In genomic region chr5:143341807-143342570, GRCh38 we compare ENCODE assay signal across 10 cellular contexts.
DNase-seq lines count a peak whose midpoint lies in the region; ATAC-seq and TF ChIP-seq lines count a peak whose summit lies in the region.
"Had no signal": no experiment of that assay in that cellular context is flagged by ENCODE, and none has a peak within 500 bp of the region (broad histone marks: within the 10 kb centered on the region; RNA-seq: fewer than 3 reads in every experiment).

No MANE protein-coding gene starts in this region.

- H3K27ac ChIP-seq in psoas muscle (peak overlapping the region; percentile 65), lower lobe of right lung (no peak overlapping the region)
- H3K27ac ChIP-seq: hepatocyte, parathyroid adenoma had no signal

- no peaks in the 10 kb centered on the region for H3K36me3 ChIP-seq in psoas muscle (ENCODE audit: insufficient read depth in 1 of 2, low read depth in 1 of 2)
- H3K36me3 ChIP-seq in lower lobe of right lung = no peaks in the 10 kb centered on the region

- H3K4me3 ChIP-seq in epithelial cell of esophagus (ENCODE audit: low read length) (no peak overlapping the region), psoas muscle (no peak overlapping the region), lower lobe of right lung (no peak overlapping the region)
- H3K4me3 ChIP-seq: hepatocyte had no signal

- H3K27me3 ChIP-seq in psoas muscle (ENCODE audit: insufficient read depth in 3 of 3, low read length in 2 of 3) (no peaks in the 10 kb centered on the region), lower lobe of right lung (ENCODE audit: low read depth) (no peaks in the 10 kb centered on the region)
- H3K27me3 ChIP-seq: hepatocyte had no signal

- H3K4me1 ChIP-seq in psoas muscle (peaks cover 75% of the 10 kb centered on the region), lower lobe of right lung (peaks cover 44% of the 10 kb centered on the region)

- WGBS in psoas muscle, 3 donors = 34 to 47% (median 36%) methylated on average over 4 of the region's 4 CpGs

- H3K9me3 ChIP-seq in psoas muscle (no peaks in the 10 kb centered on the region), lower lobe of right lung (no peaks in the 10 kb centered on the region)

- no peak for TF ChIP-seq CTCF in epithelial cell of esophagus (IDR thresholded peaks at IDR 0.05; ENCODE audit: insufficient read depth, low read depth, low read length, missing control alignments)
- TF ChIP-seq CTCF in psoas muscle (IDR thresholded peaks at IDR 0.05) = no peak
- no peak for TF ChIP-seq CTCF in lower lobe of right lung (IDR thresholded peaks at IDR 0.05)

- intact Hi-C loops in psoas muscle (cut with DNase I) = no loop called here
- intact Hi-C loops in lower lobe of right lung (cut with DNase I) = no loop called here

- DNase-seq in GM04504 (ENCODE audit: low read depth) = peak; percentile 15
- peak; percentile 58 for DNase-seq in NCI-H460 (ENCODE audit: extremely low read depth, low read depth)
- peak; percentile 76 for DNase-seq in epithelial cell of esophagus (ENCODE audit: low read depth)
- no peak for DNase-seq in psoas muscle
- DNase-seq in lower lobe of right lung = no peak
- no peak for DNase-seq in superior temporal gyrus (ENCODE audit: extremely low spot score)
- no peak for DNase-seq in stimulated activated CD4-positive, alpha-beta T cell treated with anti-CD3 and anti-CD28 coated beads, Interleukin-4, amount 100 ng/mL, for 4 hours

- peak; percentile 69 to 91 (median 88) for ATAC-seq in psoas muscle
- ATAC-seq in lower lobe of right lung = no peak
- ATAC-seq in GM18870 (IDR thresholded peaks at IDR 0.05; ENCODE audit: unreplicated experiment) = no peak

Comparison
In these comparisons a context has a peak if more than half of its experiments do, and no peak if none do; other contexts are left out.
1. DNase-seq: peak in GM04504 (single experiment), NCI-H460 (single experiment) and epithelial cell of esophagus (single experiment); none in psoas muscle (0 of 2), lower lobe of right lung (single experiment), superior temporal gyrus (single experiment) and stimulated activated CD4-positive, alpha-beta T cell treated with anti-CD3 and anti-CD28 coated beads, Interleukin-4, amount 100 ng/mL, for 4 hours (0 of 2).
2. ATAC-seq: peak in psoas muscle (4 of 4); none in lower lobe of right lung (0 of 2) and GM18870 (single experiment).